Comparison of ENCODE assay signal across 1 cellular context in the genomic region with DNA sequence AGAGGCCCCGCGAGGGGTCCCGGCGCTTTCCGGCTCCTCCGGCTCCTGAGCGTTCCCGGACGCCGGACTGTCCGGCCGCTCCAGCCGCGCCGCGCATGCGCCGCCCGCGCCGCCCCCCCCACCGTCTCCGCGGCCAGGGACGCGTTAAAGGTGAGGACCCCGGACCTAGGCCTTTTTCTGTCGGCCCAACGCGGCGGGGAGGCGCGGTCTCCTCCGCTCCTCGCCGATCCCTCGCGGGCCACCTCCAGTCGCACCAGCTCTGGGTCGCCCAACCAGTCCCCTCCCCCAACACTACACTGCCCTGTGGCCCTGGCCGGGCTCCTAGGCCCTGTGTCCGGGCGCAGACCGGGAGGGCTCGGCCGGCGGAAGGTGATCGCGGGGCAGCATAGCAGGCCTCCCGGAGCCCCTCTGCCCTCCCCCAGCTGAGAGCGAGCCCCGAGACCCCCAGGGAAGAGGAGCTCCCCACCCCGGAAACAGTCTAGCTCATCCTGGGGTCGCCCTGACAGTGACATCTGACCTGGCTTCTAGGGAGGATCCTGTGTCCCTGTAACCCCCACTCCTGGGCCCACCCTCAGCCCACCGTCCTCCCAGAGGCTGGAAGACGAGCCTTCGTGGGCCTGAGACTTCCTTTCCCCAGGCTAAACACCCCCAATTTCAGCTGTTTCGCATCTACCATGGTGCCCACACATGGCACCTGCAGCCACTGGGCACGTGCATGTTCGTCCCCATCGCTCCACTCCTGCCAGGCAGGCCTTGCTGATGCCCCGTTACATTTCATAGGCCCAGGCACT.
TF ChIP-seq lines count a peak whose summit lies in the region.

No MANE protein-coding gene starts in this region.

TF ChIP-seq in K562, 482 proteins besides CTCF, POLR2A, EP300 and RAD21 (continued from another document and continues in another):
- TF ChIP-seq IRF2 (CRISPR knock-in tag; IDR thresholded peaks at IDR 0.05): no peak
- TF ChIP-seq SOX6 (IDR thresholded peaks at IDR 0.05): no peak
- no peak for TF ChIP-seq RHOXF2B (CRISPR knock-in tag; conservative IDR thresholded peaks at IDR 0.05)
- no peak for TF ChIP-seq SMAD1 (IDR thresholded peaks at IDR 0.05; ENCODE audit: low read depth, low read length, partially characterized antibody)
- no peak for TF ChIP-seq ZSCAN32 (CRISPR knock-in tag; IDR thresholded peaks at IDR 0.05)
- TF ChIP-seq SP2 (IDR thresholded peaks at IDR 0.05; ENCODE audit: extremely low read depth, low read depth, low read length, poor library complexity, severe bottlenecking): no peak
- peak; percentile 17 for TF ChIP-seq KDM5B (IDR thresholded peaks at IDR 0.05; ENCODE audit: insufficient replicate concordance, low read depth, low read length)
- no peak for TF ChIP-seq ZNF436 (CRISPR knock-in tag; IDR thresholded peaks at IDR 0.05)
- TF ChIP-seq PYGO2 (tag; IDR thresholded peaks at IDR 0.05): no peak
- no peak for TF ChIP-seq TGIF2 (CRISPR knock-in tag; IDR thresholded peaks at IDR 0.05)
- no peak for TF ChIP-seq NONO (IDR thresholded peaks at IDR 0.05; ENCODE audit: low read depth in 2 of 2, low read length in 1 of 2)
- TF ChIP-seq BMI1 (IDR thresholded peaks at IDR 0.05; ENCODE audit: low read length): no peak
- TF ChIP-seq DMBX1 (CRISPR knock-in tag; IDR thresholded peaks at IDR 0.05; ENCODE audit: borderline replicate concordance): no peak
- no peak for TF ChIP-seq STAG1 (CRISPR knock-in tag; IDR thresholded peaks at IDR 0.05; ENCODE audit: borderline replicate concordance)
- no peak for TF ChIP-seq ZNF75A (CRISPR knock-in tag; IDR thresholded peaks at IDR 0.05)
- TF ChIP-seq ZZZ3 (IDR thresholded peaks at IDR 0.05): no peak
- TF ChIP-seq NFIC (IDR thresholded peaks at IDR 0.05): peak; percentile 32; the same call in 1 of the 2 replicates
- TF ChIP-seq ZNF239 (CRISPR knock-in tag; IDR thresholded peaks at IDR 0.05): no peak
- TF ChIP-seq ELK1 (CRISPR knock-in tag; IDR thresholded peaks at IDR 0.05): no peak
- TF ChIP-seq ZNF76 (CRISPR knock-in tag; IDR thresholded peaks at IDR 0.05; ENCODE audit: borderline replicate concordance): no peak
- TF ChIP-seq POLR3A (IDR thresholded peaks at IDR 0.05; ENCODE audit: borderline replicate concordance, extremely low read depth, insufficient read depth, insufficient read length): no peak
- TF ChIP-seq SMARCA5 (IDR thresholded peaks at IDR 0.05): no peak
- TF ChIP-seq ZNF695 (CRISPR knock-in tag; IDR thresholded peaks at IDR 0.05): no peak
- TF ChIP-seq BCOR (IDR thresholded peaks at IDR 0.05): 0 out of 2 replicates have a peak, but pooled peaks have one; percentile 22
- TF ChIP-seq KLF10 (CRISPR knock-in tag; IDR thresholded peaks at IDR 0.05): no peak
- no peak for TF ChIP-seq IRF1 (CRISPR knock-in tag; IDR thresholded peaks at IDR 0.05; ENCODE audit: borderline replicate concordance)
- TF ChIP-seq CBX5 (IDR thresholded peaks at IDR 0.05; ENCODE audit: borderline replicate concordance, low read depth): no peak
- no peak for TF ChIP-seq TFAM (CRISPR knock-in tag; conservative IDR thresholded peaks at IDR 0.05)
- TF ChIP-seq CBFA2T2 (conservative IDR thresholded peaks at IDR 0.05): no peak
- TF ChIP-seq PCBP1 (IDR thresholded peaks at IDR 0.05; ENCODE audit: low read depth, low read length, poor library complexity, severe bottlenecking): peak; percentile 83
- no peak for TF ChIP-seq ZNF134 (CRISPR knock-in tag; conservative IDR thresholded peaks at IDR 0.05)
- TF ChIP-seq, protein P1, sequence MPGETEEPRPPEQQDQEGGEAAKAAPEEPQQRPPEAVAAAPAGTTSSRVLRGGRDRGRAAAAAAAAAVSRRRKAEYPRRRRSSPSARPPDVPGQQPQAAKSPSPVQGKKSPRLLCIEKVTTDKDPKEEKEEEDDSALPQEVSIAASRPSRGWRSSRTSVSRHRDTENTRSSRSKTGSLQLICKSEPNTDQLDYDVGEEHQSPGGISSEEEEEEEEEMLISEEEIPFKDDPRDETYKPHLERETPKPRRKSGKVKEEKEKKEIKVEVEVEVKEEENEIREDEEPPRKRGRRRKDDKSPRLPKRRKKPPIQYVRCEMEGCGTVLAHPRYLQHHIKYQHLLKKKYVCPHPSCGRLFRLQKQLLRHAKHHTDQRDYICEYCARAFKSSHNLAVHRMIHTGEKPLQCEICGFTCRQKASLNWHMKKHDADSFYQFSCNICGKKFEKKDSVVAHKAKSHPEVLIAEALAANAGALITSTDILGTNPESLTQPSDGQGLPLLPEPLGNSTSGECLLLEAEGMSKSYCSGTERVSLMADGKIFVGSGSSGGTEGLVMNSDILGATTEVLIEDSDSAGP (CRISPR knock-in tag; IDR thresholded peaks at IDR 0.05): no peak; the same call in 1 of the 2 replicates
- no peak for TF ChIP-seq CSDE1 (IDR thresholded peaks at IDR 0.05)
- TF ChIP-seq MAFF (IDR thresholded peaks at IDR 0.05; ENCODE audit: low read length): no peak
- TF ChIP-seq SMARCC2 (IDR thresholded peaks at IDR 0.05; ENCODE audit: low read depth): no peak
- TF ChIP-seq SMARCB1 (IDR thresholded peaks at IDR 0.05; ENCODE audit: insufficient read length, low read depth): no peak
- TF ChIP-seq RBM22 (IDR thresholded peaks at IDR 0.05; ENCODE audit: low read depth, low read length, poor library complexity, severe bottlenecking): no peak
- no peak for TF ChIP-seq PTRF (tag; IDR thresholded peaks at IDR 0.05)
- TF ChIP-seq, protein P2, sequence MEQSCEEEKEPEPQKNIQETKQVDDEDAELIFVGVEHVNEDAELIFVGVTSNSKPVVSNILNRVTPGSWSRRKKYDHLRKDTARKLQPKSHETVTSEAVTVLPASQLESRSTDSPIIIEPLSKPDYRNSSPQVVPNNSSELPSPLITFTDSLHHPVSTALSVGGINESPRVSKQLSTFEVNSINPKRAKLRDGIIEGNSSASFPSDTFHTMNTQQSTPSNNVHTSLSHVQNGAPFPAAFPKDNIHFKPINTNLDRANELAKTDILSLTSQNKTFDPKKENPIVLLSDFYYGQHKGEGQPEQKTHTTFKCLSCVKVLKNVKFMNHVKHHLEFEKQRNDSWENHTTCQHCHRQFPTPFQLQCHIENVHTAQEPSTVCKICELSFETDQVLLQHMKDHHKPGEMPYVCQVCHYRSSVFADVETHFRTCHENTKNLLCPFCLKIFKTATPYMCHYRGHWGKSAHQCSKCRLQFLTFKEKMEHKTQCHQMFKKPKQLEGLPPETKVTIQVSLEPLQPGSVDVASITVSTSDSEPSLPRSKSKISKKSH (CRISPR knock-in tag; IDR thresholded peaks at IDR 0.05): no peak
- TF ChIP-seq ZNF717 (CRISPR knock-in tag; IDR thresholded peaks at IDR 0.05): no peak
- TF ChIP-seq CBX2 (IDR thresholded peaks at IDR 0.05; ENCODE audit: insufficient read depth, low read length, poor library complexity, severe bottlenecking): no peak
- TF ChIP-seq GABPB1 (CRISPR knock-in tag; IDR thresholded peaks at IDR 0.05): peak; percentile 57; the same call in 1 of the 2 replicates
- TF ChIP-seq ZC3H4 (CRISPR knock-in tag; IDR thresholded peaks at IDR 0.05; ENCODE audit: borderline replicate concordance): no peak
- no peak for TF ChIP-seq MED1 (CRISPR knock-in tag; IDR thresholded peaks at IDR 0.05; ENCODE audit: borderline replicate concordance)
- TF ChIP-seq HDAC6 (IDR thresholded peaks at IDR 0.05; ENCODE audit: low read depth, low read length): no peak
- no peak for TF ChIP-seq TEAD4 (IDR thresholded peaks at IDR 0.05; ENCODE audit: low read length)
- no peak for TF ChIP-seq TEAD4 (CRISPR knock-in tag; IDR thresholded peaks at IDR 0.05; ENCODE audit: borderline replicate concordance)
- TF ChIP-seq SNIP1 (IDR thresholded peaks at IDR 0.05; ENCODE audit: low read depth): no peak
- TF ChIP-seq GTF2A2 (tag; IDR thresholded peaks at IDR 0.05): no peak
- no peak for TF ChIP-seq ZNF316 (IDR thresholded peaks at IDR 0.05)
- peak; percentile 49; the same call in 1 of the 2 replicates for TF ChIP-seq TFAP4 (CRISPR knock-in tag; IDR thresholded peaks at IDR 0.05; ENCODE audit: borderline replicate concordance)
- peak; percentile 76 for TF ChIP-seq HMGN3 (IDR thresholded peaks at IDR 0.05; ENCODE audit: borderline replicate concordance, extremely low read depth, insufficient read length, low read depth, low read length)
- no peak for TF ChIP-seq ZBTB17 (CRISPR knock-in tag; IDR thresholded peaks at IDR 0.05)
- TF ChIP-seq, protein P3, sequence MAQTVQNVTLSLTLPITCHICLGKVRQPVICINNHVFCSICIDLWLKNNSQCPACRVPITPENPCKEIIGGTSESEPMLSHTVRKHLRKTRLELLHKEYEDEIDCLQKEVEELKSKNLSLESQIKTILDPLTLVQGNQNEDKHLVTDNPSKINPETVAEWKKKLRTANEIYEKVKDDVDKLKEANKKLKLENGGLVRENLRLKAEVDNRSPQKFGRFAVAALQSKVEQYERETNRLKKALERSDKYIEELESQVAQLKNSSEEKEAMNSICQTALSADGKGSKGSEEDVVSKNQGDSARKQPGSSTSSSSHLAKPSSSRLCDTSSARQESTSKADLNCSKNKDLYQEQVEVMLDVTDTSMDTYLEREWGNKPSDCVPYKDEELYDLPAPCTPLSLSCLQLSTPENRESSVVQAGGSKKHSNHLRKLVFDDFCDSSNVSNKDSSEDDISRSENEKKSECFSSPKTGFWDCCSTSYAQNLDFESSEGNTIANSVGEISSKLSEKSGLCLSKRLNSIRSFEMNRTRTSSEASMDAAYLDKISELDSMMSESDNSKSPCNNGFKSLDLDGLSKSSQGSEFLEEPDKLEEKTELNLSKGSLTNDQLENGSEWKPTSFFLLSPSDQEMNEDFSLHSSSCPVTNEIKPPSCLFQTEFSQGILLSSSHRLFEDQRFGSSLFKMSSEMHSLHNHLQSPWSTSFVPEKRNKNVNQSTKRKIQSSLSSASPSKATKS (CRISPR knock-in tag; IDR thresholded peaks at IDR 0.05): no peak
- peak; percentile 49; the same call in 1 of the 2 replicates for TF ChIP-seq ZNF766 (CRISPR knock-in tag; conservative IDR thresholded peaks at IDR 0.05)
- TF ChIP-seq ZNF79 (CRISPR knock-in tag; IDR thresholded peaks at IDR 0.05; ENCODE audit: low read depth): no peak
- no peak for TF ChIP-seq KAT2B (IDR thresholded peaks at IDR 0.05; ENCODE audit: low read depth, low read length)
- TF ChIP-seq, protein P4, sequence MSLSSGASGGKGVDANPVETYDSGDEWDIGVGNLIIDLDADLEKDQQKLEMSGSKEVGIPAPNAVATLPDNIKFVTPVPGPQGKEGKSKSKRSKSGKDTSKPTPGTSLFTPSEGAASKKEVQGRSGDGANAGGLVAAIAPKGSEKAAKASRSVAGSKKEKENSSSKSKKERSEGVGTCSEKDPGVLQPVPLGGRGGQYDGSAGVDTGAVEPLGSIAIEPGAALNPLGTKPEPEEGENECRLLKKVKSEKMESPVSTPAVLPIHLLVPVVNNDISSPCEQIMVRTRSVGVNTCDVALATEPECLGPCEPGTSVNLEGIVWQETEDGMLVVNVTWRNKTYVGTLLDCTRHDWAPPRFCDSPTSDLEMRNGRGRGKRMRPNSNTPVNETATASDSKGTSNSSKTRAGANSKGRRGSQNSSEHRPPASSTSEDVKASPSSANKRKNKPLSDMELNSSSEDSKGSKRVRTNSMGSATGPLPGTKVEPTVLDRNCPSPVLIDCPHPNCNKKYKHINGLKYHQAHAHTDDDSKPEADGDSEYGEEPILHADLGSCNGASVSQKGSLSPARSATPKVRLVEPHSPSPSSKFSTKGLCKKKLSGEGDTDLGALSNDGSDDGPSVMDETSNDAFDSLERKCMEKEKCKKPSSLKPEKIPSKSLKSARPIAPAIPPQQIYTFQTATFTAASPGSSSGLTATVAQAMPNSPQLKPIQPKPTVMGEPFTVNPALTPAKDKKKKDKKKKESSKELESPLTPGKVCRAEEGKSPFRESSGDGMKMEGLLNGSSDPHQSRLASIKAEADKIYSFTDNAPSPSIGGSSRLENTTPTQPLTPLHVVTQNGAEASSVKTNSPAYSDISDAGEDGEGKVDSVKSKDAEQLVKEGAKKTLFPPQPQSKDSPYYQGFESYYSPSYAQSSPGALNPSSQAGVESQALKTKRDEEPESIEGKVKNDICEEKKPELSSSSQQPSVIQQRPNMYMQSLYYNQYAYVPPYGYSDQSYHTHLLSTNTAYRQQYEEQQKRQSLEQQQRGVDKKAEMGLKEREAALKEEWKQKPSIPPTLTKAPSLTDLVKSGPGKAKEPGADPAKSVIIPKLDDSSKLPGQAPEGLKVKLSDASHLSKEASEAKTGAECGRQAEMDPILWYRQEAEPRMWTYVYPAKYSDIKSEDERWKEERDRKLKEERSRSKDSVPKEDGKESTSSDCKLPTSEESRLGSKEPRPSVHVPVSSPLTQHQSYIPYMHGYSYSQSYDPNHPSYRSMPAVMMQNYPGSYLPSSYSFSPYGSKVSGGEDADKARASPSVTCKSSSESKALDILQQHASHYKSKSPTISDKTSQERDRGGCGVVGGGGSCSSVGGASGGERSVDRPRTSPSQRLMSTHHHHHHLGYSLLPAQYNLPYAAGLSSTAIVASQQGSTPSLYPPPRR (CRISPR knock-in tag; IDR thresholded peaks at IDR 0.05; ENCODE audit: borderline replicate concordance): no peak
- no peak for TF ChIP-seq NFE2 (IDR thresholded peaks at IDR 0.05; ENCODE audit: low read depth)
- TF ChIP-seq PTBP1 (IDR thresholded peaks at IDR 0.05; ENCODE audit: low read depth, low read length): no peak
- no peak for TF ChIP-seq ZNF3 (CRISPR knock-in tag; IDR thresholded peaks at IDR 0.05)
- TF ChIP-seq NRF1 (conservative IDR thresholded peaks at IDR 0.05 in 1 of 2, IDR thresholded peaks at IDR 0.05 in 1 of 2): peak; percentile 94 to 95
- TF ChIP-seq KLF6 (CRISPR knock-in tag; IDR thresholded peaks at IDR 0.05; ENCODE audit: borderline replicate concordance): no peak
- TF ChIP-seq ETV5 (CRISPR knock-in tag; IDR thresholded peaks at IDR 0.05; ENCODE audit: low read depth): no peak
- no peak for TF ChIP-seq HNRNPH1 (optimal IDR thresholded peaks at IDR 0.05; ENCODE audit: low read depth, low read length)
- no peak for TF ChIP-seq SRF (CRISPR knock-in tag; IDR thresholded peaks at IDR 0.05)
- no peak for TF ChIP-seq ZNF444 (CRISPR knock-in tag; IDR thresholded peaks at IDR 0.05)
